Comparison of ENCODE assay signal across 7 cellular contexts in genomic region chr20:59042796-59043621, GRCh38. TPM values are rescaled to one million over a fixed set of nuclear protein-coding genes. Genes with fewer than 3 reads are reported as not detected.
DNase-seq lines count a peak whose midpoint lies in the region; ATAC-seq, FAIRE-seq and TF ChIP-seq lines count a peak whose summit lies in the region.

No MANE protein-coding gene starts in this region.

- H3K9me3 ChIP-seq in astrocyte (ENCODE audit: insufficient read depth, low read depth, low read length) (no peaks in the 10 kb centered on the region), hepatocyte (ENCODE audit: low read depth) (no peaks in the 10 kb centered on the region)

- peak overlapping the region; percentile 95 for H3K27ac Mint-ChIP-seq in T-helper 2 cell treated with Interferon-gamma antibody and Interleukin-4, amounts not matched to agents 5 μg/mL and 100 μg/mL, for 36 hours
- no peak overlapping the region for H3K27ac Mint-ChIP-seq in astrocyte (ENCODE audit: unreplicated experiment)

- peak overlapping the region; percentile 99 for H2AFZ ChIP-seq in astrocyte (ENCODE audit: low read depth, low read length)
- H2AFZ ChIP-seq in hepatocyte, result peak overlapping the region; percentile 93

- H3K4me3 ChIP-seq in astrocyte (ENCODE audit: insufficient read depth, low read depth, low read length) (peak overlapping the region; percentile 83), hepatocyte (peak overlapping the region; percentile 93)

- H3K4me3 Mint-ChIP-seq in T-helper 2 cell treated with Interferon-gamma antibody and Interleukin-4, amounts not matched to agents 5 μg/mL and 100 μg/mL, for 36 hours, result peak overlapping the region; percentile 93
- H3K4me3 Mint-ChIP-seq in astrocyte (ENCODE audit: unreplicated experiment), result peak overlapping the region; percentile 89

- no peak for FAIRE-seq in astrocyte (lab: Jason Lieb, UNC)

- ATAC-seq in GM18505 (IDR thresholded peaks at IDR 0.05; ENCODE audit: unreplicated experiment) (peak; percentile 90), HG02938 (IDR thresholded peaks at IDR 0.05; ENCODE audit: unreplicated experiment) (peak; percentile 81)

- H3K79me2 ChIP-seq in astrocyte (ENCODE audit: insufficient read depth, low read length) (peaks cover 46% of the 10 kb centered on the region), hepatocyte (peaks cover 43% of the 10 kb centered on the region)

- H3K4me1 Mint-ChIP-seq in T-helper 2 cell treated with Interferon-gamma antibody and Interleukin-4, amounts not matched to agents 5 μg/mL and 100 μg/mL, for 36 hours (ENCODE audit: low read depth), result peaks cover 38% of the 10 kb centered on the region
- H3K4me1 Mint-ChIP-seq in astrocyte (ENCODE audit: low read depth, unreplicated experiment), result peaks cover 26% of the 10 kb centered on the region

- H3K4me1 ChIP-seq in astrocyte (ENCODE audit: insufficient read depth, low read length) (no peaks in the 10 kb centered on the region), hepatocyte (ENCODE audit: insufficient read depth) (peaks cover 17% of the 10 kb centered on the region)

- 28% methylated on average over 65 of the region's 66 CpGs for WGBS in hepatocyte (ENCODE audit: low lambda C conversion rate, missing lambda C conversion rate)

- no peaks in the 10 kb centered on the region for H3K27me3 ChIP-seq in astrocyte (ENCODE audit: insufficient read depth, low read length)
- no peaks in the 10 kb centered on the region for H3K27me3 ChIP-seq in hepatocyte

- peaks cover 16% of the 10 kb centered on the region for H4K20me1 ChIP-seq in astrocyte (ENCODE audit: insufficient read depth, low read length)
- no peaks in the 10 kb centered on the region for H4K20me1 ChIP-seq in hepatocyte (ENCODE audit: insufficient read depth, poor library complexity, severe bottlenecking)

- H3K27ac ChIP-seq in astrocyte (ENCODE audit: low read depth, low read length) (no peak overlapping the region), hepatocyte (peak overlapping the region; percentile 92)

- peak overlapping the region; percentile 81 for H3K9ac ChIP-seq in astrocyte (ENCODE audit: low read length)

- peaks cover 2% of the 10 kb centered on the region for H3K36me3 ChIP-seq in astrocyte (ENCODE audit: insufficient read depth, low read length)
- no peaks in the 10 kb centered on the region for H3K36me3 ChIP-seq in hepatocyte (replicated peaks; ENCODE audit: insufficient read depth, low read depth)

- no peaks in the 10 kb centered on the region for H3K9me2 ChIP-seq in hepatocyte (replicated peaks; ENCODE audit: insufficient read depth)

- TF ChIP-seq CTCF in astrocyte (IDR thresholded peaks at IDR 0.05; ENCODE audit: insufficient read depth, low read depth, low read length), result no peak
- TF ChIP-seq CTCF in hepatocyte (IDR thresholded peaks at IDR 0.05; ENCODE audit: poor library complexity), result no peak

- no peaks in the 10 kb centered on the region for H3K9me3 Mint-ChIP-seq in T-helper 2 cell treated with Interferon-gamma antibody and Interleukin-4, amounts not matched to agents 5 μg/mL and 100 μg/mL, for 36 hours
- peaks cover 2% of the 10 kb centered on the region for H3K9me3 Mint-ChIP-seq in astrocyte (ENCODE audit: unreplicated experiment)

- H3K4me2 ChIP-seq in astrocyte (ENCODE audit: low read length) (peak overlapping the region; percentile 92), hepatocyte (peak overlapping the region; percentile 95)

- H3K27me3 Mint-ChIP-seq in T-helper 2 cell treated with Interferon-gamma antibody and Interleukin-4, amounts not matched to agents 5 μg/mL and 100 μg/mL, for 36 hours (ENCODE audit: low read depth), result no peaks in the 10 kb centered on the region
- no peaks in the 10 kb centered on the region for H3K27me3 Mint-ChIP-seq in astrocyte (ENCODE audit: low read depth, unreplicated experiment)

- H3K36me3 Mint-ChIP-seq in T-helper 2 cell treated with Interferon-gamma antibody and Interleukin-4, amounts not matched to agents 5 μg/mL and 100 μg/mL, for 36 hours (ENCODE audit: low read depth), result peaks cover 24% of the 10 kb centered on the region
- peaks cover 7% of the 10 kb centered on the region for H3K36me3 Mint-ChIP-seq in astrocyte (ENCODE audit: low read depth, unreplicated experiment)

- TF ChIP-seq POLR2A in GM18505 (IDR thresholded peaks at IDR 0.05; ENCODE audit: borderline replicate concordance, extremely low read depth, insufficient read depth, insufficient read length), result peak; percentile 85

- DNase-seq in NCI-H187 treated with DMSO at 0.1 percent for 48 hours (lab: John Stamatoyannopoulos, UW), result peak; percentile 22
- peak; percentile 96 for DNase-seq in T-helper 2 cell treated with Interferon-gamma antibody and Interleukin-4, amounts not matched to agents 5 μg/mL and 100 μg/mL, for 36 hours (ENCODE audit: low spot score)
- peak; percentile 65 for DNase-seq in astrocyte (ENCODE audit: low read depth)
- DNase-seq in hepatocyte (ENCODE audit: low spot score), result peak; percentile 97
- peak; percentile 92 for DNase-seq in retina

RNA-seq across cellular contexts. Expression of gene PRELID3B, which starts 0.4 kb away (rescaled TPM):
- total RNA-seq in astrocyte (55.1 and 68.8 TPM in 2 replicates), hepatocyte (70.3 and 75.7 TPM in 2 replicates)
- 33.0 and 38.2 TPM in 2 replicates for polyA plus RNA-seq in hepatocyte

RNA-seq across cellular contexts. Expression of gene ATP5F1E, which starts 10.9 kb away (rescaled TPM):
- total RNA-seq in astrocyte (91.0 and 94.4 TPM in 2 replicates), hepatocyte (32.2 and 32.9 TPM in 2 replicates)
- 217 and 227 TPM in 2 replicates for polyA plus RNA-seq in hepatocyte

RNA-seq across cellular contexts. Expression of gene TUBB1, which starts 23.8 kb away (rescaled TPM):
- total RNA-seq in astrocyte (not detected in 2 replicates), hepatocyte (0.04 and 0.10 TPM in 2 replicates)
- 0.05 TPM in 1 of 2 replicates, not detected in the other for polyA plus RNA-seq in hepatocyte

RNA-seq across cellular contexts. Expression of gene CTSZ, which starts 36.0 kb away (rescaled TPM):
- 112 and 126 TPM in 2 replicates for total RNA-seq in astrocyte
- 123 and 161 TPM in 2 replicates for total RNA-seq in hepatocyte
- polyA plus RNA-seq in hepatocyte, result 5.0 and 7.1 TPM in 2 replicates

Comparison
In these comparisons a context has a peak if more than half of its experiments do, and no peak if none do; other contexts are left out.
1. DNase-seq: peak in every context shown above with its lines; median percentile 97 in hepatocyte; 96 in T-helper 2 cell treated with Interferon-gamma antibody and Interleukin-4, amounts not matched to agents 5 μg/mL and 100 μg/mL, for 36 hours; 92 in retina; 65 in astrocyte; 22 in NCI-H187 treated with DMSO at 0.1 percent for 48 hours.